In genomic region chr7:6011541-6011940, GRCh38 we compare ENCODE assay signal across 1 cellular context.
TF ChIP-seq lines count a peak whose summit lies in the region.

No MANE protein-coding gene starts in this region.

TF ChIP-seq in IMR-90, 13 proteins besides CTCF, POLR2A, EP300 and RAD21:
- TF ChIP-seq CHD1 (IDR thresholded peaks at IDR 0.05; ENCODE audit: low read depth, low read length) = no peak
- TF ChIP-seq RFX5 (IDR thresholded peaks at IDR 0.05; ENCODE audit: low read depth, low read length) = no peak
- TF ChIP-seq NFE2L2 (IDR thresholded peaks at IDR 0.05; ENCODE audit: low read depth, low read length) = no peak
- TF ChIP-seq RCOR1 (IDR thresholded peaks at IDR 0.05; ENCODE audit: insufficient replicate concordance, low read length) = no peak
- no peak for TF ChIP-seq CEBPB (IDR thresholded peaks at IDR 0.05; ENCODE audit: low read depth, low read length)
- no peak for TF ChIP-seq ELK1 (IDR thresholded peaks at IDR 0.05; ENCODE audit: borderline replicate concordance, low read depth, low read length)
- TF ChIP-seq, protein P1, sequence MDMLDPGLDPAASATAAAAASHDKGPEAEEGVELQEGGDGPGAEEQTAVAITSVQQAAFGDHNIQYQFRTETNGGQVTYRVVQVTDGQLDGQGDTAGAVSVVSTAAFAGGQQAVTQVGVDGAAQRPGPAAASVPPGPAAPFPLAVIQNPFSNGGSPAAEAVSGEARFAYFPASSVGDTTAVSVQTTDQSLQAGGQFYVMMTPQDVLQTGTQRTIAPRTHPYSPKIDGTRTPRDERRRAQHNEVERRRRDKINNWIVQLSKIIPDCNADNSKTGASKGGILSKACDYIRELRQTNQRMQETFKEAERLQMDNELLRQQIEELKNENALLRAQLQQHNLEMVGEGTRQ (IDR thresholded peaks at IDR 0.05; ENCODE audit: low read depth, low read length) = no peak
- TF ChIP-seq MAFK (IDR thresholded peaks at IDR 0.05; ENCODE audit: low read depth, low read length) = no peak
- TF ChIP-seq SMC3 (IDR thresholded peaks at IDR 0.05; ENCODE audit: low read depth, low read length) = no peak
- TF ChIP-seq BHLHE40 (IDR thresholded peaks at IDR 0.05; ENCODE audit: low read depth, low read length) = no peak
- no peak for TF ChIP-seq MXI1 (IDR thresholded peaks at IDR 0.05; ENCODE audit: borderline replicate concordance, low read depth, low read length)
- TF ChIP-seq MAZ (IDR thresholded peaks at IDR 0.05; ENCODE audit: borderline replicate concordance, low read depth, low read length) = no peak
- no peak for TF ChIP-seq FOS (IDR thresholded peaks at IDR 0.05; ENCODE audit: low read depth, low read length)
